ENCODE assay signal across 21 cellular contexts in the genomic region with DNA sequence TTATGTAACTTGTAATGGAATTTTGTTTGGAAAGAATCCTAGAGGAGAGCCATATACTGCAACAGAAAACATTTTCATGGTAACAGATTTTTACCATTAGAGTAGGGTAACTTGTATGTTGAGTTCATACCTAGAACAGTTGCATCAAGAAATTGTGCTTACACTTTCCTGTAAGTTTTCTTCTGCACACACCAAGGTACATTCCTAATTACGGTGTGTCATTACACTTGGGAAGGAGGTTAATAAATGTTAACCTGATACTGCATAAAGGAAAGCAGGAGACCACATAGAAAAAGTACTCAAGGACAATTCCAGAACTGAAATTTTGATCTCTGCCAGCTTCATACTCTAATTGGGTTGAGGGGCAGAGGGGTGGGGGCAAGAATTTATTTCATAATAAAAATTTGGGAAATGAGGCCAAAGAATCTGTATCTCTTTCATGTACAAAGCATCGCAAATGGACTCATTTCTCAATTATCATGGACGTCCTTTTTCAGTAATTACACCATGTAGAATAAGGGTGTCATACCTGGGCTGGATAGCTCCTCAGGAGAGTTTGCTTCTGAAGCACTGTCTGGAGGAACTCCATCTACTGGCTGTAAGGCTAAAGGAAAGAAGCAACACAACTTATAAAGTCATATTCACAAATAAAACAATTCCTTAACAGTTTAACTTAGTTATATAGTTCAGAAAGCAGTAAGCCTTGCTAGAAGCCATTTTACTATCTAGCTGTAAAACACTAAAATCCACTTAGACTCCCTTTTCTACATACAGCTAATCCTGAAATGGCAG.
A peak's percentile ranks its signal among the peaks of the same experiment; 100 is the strongest.
DNase-seq lines count a peak whose midpoint lies in the region; ATAC-seq and TF ChIP-seq lines count a peak whose summit lies in the region.
"Had no signal": no experiment of that assay in that cellular context is flagged by ENCODE, and none has a peak within 500 bp of the region (broad histone marks: within the 10 kb centered on the region; RNA-seq: fewer than 3 reads in every experiment).

No MANE protein-coding gene starts in this region.

- intact Hi-C loops in HCT116 (cut with micrococcal nuclease): loop anchor here (2.0 kb wide), 1 partner anchor 57 kb away; no protein-coding TSS in a partner anchor

- no peak for TF ChIP-seq POLR2A in HCT116 (IDR thresholded peaks at IDR 0.05; ENCODE audit: borderline replicate concordance, extremely low read depth, insufficient read depth, insufficient read length)

- H3K4me1 ChIP-seq in HCT116 (ENCODE audit: control insufficient read depth in 1 of 2, insufficient read depth in 2 of 2, low read length in 2 of 2) (no peaks in the 10 kb centered on the region), endodermal cell (ENCODE audit: control insufficient read depth, insufficient read depth, low read length) (no peaks in the 10 kb centered on the region), osteoblast (ENCODE audit: insufficient read depth, low read length) (peaks cover 5% of the 10 kb centered on the region), BE2C (0 out of 2 replicates have a peak, but pooled peaks cover 3% of the 10 kb centered on the region)
- H3K4me1 ChIP-seq: Peyer's patch had no signal

- H3K9me3 ChIP-seq in HCT116 (ENCODE audit: control insufficient read depth in 1 of 2, insufficient read depth in 1 of 2, low read depth in 1 of 2, low read length in 2 of 2) (no peaks in the 10 kb centered on the region), endodermal cell (ENCODE audit: control insufficient read depth, low read length) (no peaks in the 10 kb centered on the region), osteoblast (ENCODE audit: low read depth, low read length) (no peaks in the 10 kb centered on the region), BE2C (no peaks in the 10 kb centered on the region)
- H3K9me3 ChIP-seq: Caco-2, Peyer's patch had no signal

- CTCF ChIA-PET in HCT116 (lab: Charles Lee): no interaction called here

- H3K9me2 ChIP-seq in HCT116 (ENCODE audit: insufficient read depth): no peaks in the 10 kb centered on the region

- TF ChIP-seq CTCF in HCT116 (IDR thresholded peaks at IDR 0.05 in 2 of 3, conservative IDR thresholded peaks at IDR 0.05 in 1 of 3; ENCODE audit: borderline replicate concordance in 1 of 3, insufficient read depth in 1 of 3, low read depth in 2 of 3, low read length in 2 of 3) (no peak), endodermal cell (conservative IDR thresholded peaks at IDR 0.05) (peak; percentile 48), nephron (IDR thresholded peaks at IDR 0.05; ENCODE audit: unreplicated experiment in 3 of 3) (no peak), osteoblast (IDR thresholded peaks at IDR 0.05; ENCODE audit: extremely low read depth, low read depth, low read length) (no peak), BE2C (IDR thresholded peaks at IDR 0.05; ENCODE audit: low read depth, low read length) (no peak)

- no peaks in the 10 kb centered on the region for H3K27me3 ChIP-seq in HCT116 (ENCODE audit: insufficient read depth, low read length)
- H3K27me3 ChIP-seq in endodermal cell (ENCODE audit: control insufficient read depth, insufficient read depth, low read length, poor library complexity, severe bottlenecking): no peaks in the 10 kb centered on the region
- no peaks in the 10 kb centered on the region for H3K27me3 ChIP-seq in osteoblast (ENCODE audit: insufficient read depth, low read length)
- H3K27me3 ChIP-seq in BE2C: no peaks in the 10 kb centered on the region
- H3K27me3 ChIP-seq: Peyer's patch had no signal

- H3K9me3 Mint-ChIP-seq in endodermal cell (no peaks in the 10 kb centered on the region), nephron (no peaks in the 10 kb centered on the region)
- H3K9me3 Mint-ChIP-seq: HFFc6 had no signal

- H3K27me3 Mint-ChIP-seq in endodermal cell (ENCODE audit: insufficient read depth) (no peaks in the 10 kb centered on the region), nephron (ENCODE audit: low read depth) (no peaks in the 10 kb centered on the region)
- H3K27me3 Mint-ChIP-seq: B cell; CD4-positive, CD25-positive, alpha-beta regulatory T cell had no signal

- no peak overlapping the region for H3K4me2 ChIP-seq in HCT116 (ENCODE audit: low read length)
- no peak overlapping the region for H3K4me2 ChIP-seq in osteoblast (ENCODE audit: insufficient read depth, low read length)

- H3K36me3 Mint-ChIP-seq in endodermal cell (ENCODE audit: low read depth) (peaks cover 6% of the 10 kb centered on the region), nephron (ENCODE audit: low read depth) (peaks cover 3% of the 10 kb centered on the region)
- H3K36me3 Mint-ChIP-seq: CD4-positive, CD25-positive, alpha-beta regulatory T cell had no signal

- BruUV-seq in HCT116 (replicated peaks; lab: Mats Ljungman, UMichigan): no TSS peak

- H3K4me3 Mint-ChIP-seq in endodermal cell (no peak overlapping the region), nephron (no peak overlapping the region)
- H3K4me3 Mint-ChIP-seq: B cell; CD4-positive, CD25-positive, alpha-beta regulatory T cell; HFFc6 had no signal

- TF ChIP-seq RAD21 in HCT116 (IDR thresholded peaks at IDR 0.05; ENCODE audit: low read depth): no peak

- H3K79me2 ChIP-seq in HCT116 (ENCODE audit: insufficient read depth, low read length) (no peaks in the 10 kb centered on the region), osteoblast (ENCODE audit: insufficient read depth, low read length) (no peaks in the 10 kb centered on the region)

- H4K20me1 ChIP-seq in HCT116 (ENCODE audit: insufficient read depth): no peaks in the 10 kb centered on the region
- H4K20me1 ChIP-seq in osteoblast (ENCODE audit: insufficient read depth, low read length): no peaks in the 10 kb centered on the region

- RAD21 ChIA-PET in HCT116 (lab: Charles Lee; ENCODE audit: low non-redundant PET in 1 of 2, low total read pairs in 2 of 2, uncharacterized antibody in 2 of 2, unreplicated experiment in 2 of 2): no interaction called here

- DNase-seq in HCT116 (ENCODE audit: low read depth, low spot score) (no peak), endodermal cell (no peak), COR-L47 (lab: John Stamatoyannopoulos, UW) (no peak), osteoblast (ENCODE audit: insufficient read length, low spot score, missing footprints) (no peak), BE2C (no peak)
- DNase-seq: Caco-2; CD4-positive, CD25-positive, alpha-beta regulatory T cell; DMS 273 treated with DMSO at 0.1 percent for 48 hours; DMS79 treated with DMSO at 0.1 percent for 48 hours; HFFc6; NCI-H1092; NCI-H1436 treated with DMSO at 0.1 percent for 48 hours; NCI-H1930; NCI-H2227 treated with DMSO at 0.1 percent for 48 hours; NCI-H524; NCI-H774; Peyer's patch had no signal

- WGBS in endodermal cell (ENCODE audit: insufficient coverage in 1 of 2, insufficient read length in 1 of 2), 2 experiments: 84% methylated on average over 3 of the region's 3 CpGs; no CpG with 5 or more reads in 1 of the 2 experiments

- H3K9ac ChIP-seq in HCT116 (ENCODE audit: low read length): no peak overlapping the region
- H3K9ac ChIP-seq in endodermal cell (ENCODE audit: extremely low read depth, low read length, poor library complexity, severe bottlenecking): no peak overlapping the region

- ATAC-seq in HCT116 (0 out of 2 replicates have a peak, but pooled peaks have one; percentile 46), SK-N-SH treated with all-trans-retinoic acid at 6 μM for 48 hours (0 out of 3 replicates have a peak, but pooled peaks have one; percentile 5)
- ATAC-seq: K562 had no signal

- H3K4me1 Mint-ChIP-seq in endodermal cell (no peaks in the 10 kb centered on the region), nephron (no peaks in the 10 kb centered on the region)
- H3K4me1 Mint-ChIP-seq: B cell; CD4-positive, CD25-positive, alpha-beta regulatory T cell had no signal

- H3K27ac Mint-ChIP-seq in endodermal cell (no peak overlapping the region), nephron (peak overlapping the region; percentile 51 to 76 (median 74))
- H3K27ac Mint-ChIP-seq: B cell; CD4-positive, CD25-positive, alpha-beta regulatory T cell; HFFc6 had no signal

- no peak overlapping the region for H3K27ac ChIP-seq in HCT116 (ENCODE audit: low read depth, low read length)
- H3K27ac ChIP-seq in endodermal cell (ENCODE audit: low read depth, low read length): no peak overlapping the region
- H3K27ac ChIP-seq in osteoblast (ENCODE audit: low read depth, low read length): no peak overlapping the region
- H3K27ac ChIP-seq: Peyer's patch had no signal

- H3K36me3 ChIP-seq in HCT116 (ENCODE audit: control insufficient read depth in 1 of 2, insufficient read depth in 2 of 2, low read length in 2 of 2): no peaks in the 10 kb centered on the region
- no peaks in the 10 kb centered on the region for H3K36me3 ChIP-seq in endodermal cell (ENCODE audit: control insufficient read depth, insufficient read depth, low read length)
- H3K36me3 ChIP-seq in osteoblast (ENCODE audit: insufficient read depth, low read length): no peaks in the 10 kb centered on the region
- H3K36me3 ChIP-seq in BE2C: no peaks in the 10 kb centered on the region

- H3K4me3 ChIP-seq in HCT116 (replicated peaks in 1 of 2; ENCODE audit: low read depth in 1 of 2, low read length in 2 of 2): no peak overlapping the region
- no peak overlapping the region for H3K4me3 ChIP-seq in endodermal cell (ENCODE audit: low read length)
- H3K4me3 ChIP-seq in osteoblast (ENCODE audit: insufficient read depth, low read length): no peak overlapping the region
- H3K4me3 ChIP-seq in BE2C (ENCODE audit: low read depth, low read length): no peak overlapping the region
- H3K4me3 ChIP-seq: K562, Peyer's patch had no signal

- POLR2A ChIA-PET in HCT116 (lab: Charles Lee): no interaction called here

- no peak overlapping the region for H2AFZ ChIP-seq in HCT116 (ENCODE audit: low read depth, low read length, poor library complexity, severe bottlenecking)
- H2AFZ ChIP-seq in osteoblast (ENCODE audit: low read length): no peak overlapping the region

TF ChIP-seq in HCT116, 20 proteins besides CTCF, POLR2A, EP300 and RAD21 (continues in another document):
- no peak for TF ChIP-seq ZFX (IDR thresholded peaks at IDR 0.05)
- TF ChIP-seq SRF (IDR thresholded peaks at IDR 0.05; ENCODE audit: low read depth): no peak
- TF ChIP-seq, protein P1, sequence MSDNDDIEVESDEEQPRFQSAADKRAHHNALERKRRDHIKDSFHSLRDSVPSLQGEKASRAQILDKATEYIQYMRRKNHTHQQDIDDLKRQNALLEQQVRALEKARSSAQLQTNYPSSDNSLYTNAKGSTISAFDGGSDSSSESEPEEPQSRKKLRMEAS (IDR thresholded peaks at IDR 0.05): no peak
- no peak for TF ChIP-seq EGR1 (IDR thresholded peaks at IDR 0.05; ENCODE audit: low read depth)
- no peak for TF ChIP-seq TCF7L2 (IDR thresholded peaks at IDR 0.05; ENCODE audit: borderline replicate concordance, extremely low read depth, insufficient read depth, insufficient read length)

TF ChIP-seq in SK-N-SH treated with all-trans-retinoic acid at 6 μM for 48 hours, 23 proteins besides CTCF, POLR2A, EP300 and RAD21 (continues in another document):
- no peak for TF ChIP-seq ESRRG (CRISPR knock-in tag; IDR thresholded peaks at IDR 0.05)
- no peak for TF ChIP-seq RARB (CRISPR knock-in tag; IDR thresholded peaks at IDR 0.05)
- TF ChIP-seq TOX (CRISPR knock-in tag; IDR thresholded peaks at IDR 0.05; ENCODE audit: borderline replicate concordance): no peak
- TF ChIP-seq PPARA (CRISPR knock-in tag; IDR thresholded peaks at IDR 0.05; ENCODE audit: borderline replicate concordance): no peak
- no peak for TF ChIP-seq BACH2 (CRISPR knock-in tag; IDR thresholded peaks at IDR 0.05; ENCODE audit: borderline replicate concordance)
- TF ChIP-seq OSR1 (CRISPR knock-in tag; IDR thresholded peaks at IDR 0.05): no peak
